In genomic region chr1:150931773-150932172, GRCh38 we compare ENCODE assay signal across 1 cellular context.
TF ChIP-seq lines count a peak whose summit lies in the region.

No MANE protein-coding gene starts in this region.

TF ChIP-seq in IMR-90, 13 proteins besides CTCF, POLR2A, EP300 and RAD21:
- TF ChIP-seq BHLHE40 (IDR thresholded peaks at IDR 0.05; ENCODE audit: low read depth, low read length): no peak
- TF ChIP-seq MXI1 (IDR thresholded peaks at IDR 0.05; ENCODE audit: borderline replicate concordance, low read depth, low read length): no peak
- TF ChIP-seq RCOR1 (IDR thresholded peaks at IDR 0.05; ENCODE audit: insufficient replicate concordance, low read length): no peak
- no peak for TF ChIP-seq ELK1 (IDR thresholded peaks at IDR 0.05; ENCODE audit: borderline replicate concordance, low read depth, low read length)
- no peak for TF ChIP-seq SMC3 (IDR thresholded peaks at IDR 0.05; ENCODE audit: low read depth, low read length)
- TF ChIP-seq FOS (IDR thresholded peaks at IDR 0.05; ENCODE audit: low read depth, low read length): no peak
- no peak for TF ChIP-seq NFE2L2 (IDR thresholded peaks at IDR 0.05; ENCODE audit: low read depth, low read length)
- TF ChIP-seq CHD1 (IDR thresholded peaks at IDR 0.05; ENCODE audit: low read depth, low read length): no peak
- TF ChIP-seq RFX5 (IDR thresholded peaks at IDR 0.05; ENCODE audit: low read depth, low read length): no peak
- no peak for TF ChIP-seq MAZ (IDR thresholded peaks at IDR 0.05; ENCODE audit: borderline replicate concordance, low read depth, low read length)
- TF ChIP-seq, protein P1, sequence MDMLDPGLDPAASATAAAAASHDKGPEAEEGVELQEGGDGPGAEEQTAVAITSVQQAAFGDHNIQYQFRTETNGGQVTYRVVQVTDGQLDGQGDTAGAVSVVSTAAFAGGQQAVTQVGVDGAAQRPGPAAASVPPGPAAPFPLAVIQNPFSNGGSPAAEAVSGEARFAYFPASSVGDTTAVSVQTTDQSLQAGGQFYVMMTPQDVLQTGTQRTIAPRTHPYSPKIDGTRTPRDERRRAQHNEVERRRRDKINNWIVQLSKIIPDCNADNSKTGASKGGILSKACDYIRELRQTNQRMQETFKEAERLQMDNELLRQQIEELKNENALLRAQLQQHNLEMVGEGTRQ (IDR thresholded peaks at IDR 0.05; ENCODE audit: low read depth, low read length): no peak
- TF ChIP-seq MAFK (IDR thresholded peaks at IDR 0.05; ENCODE audit: low read depth, low read length): no peak
- no peak for TF ChIP-seq CEBPB (IDR thresholded peaks at IDR 0.05; ENCODE audit: low read depth, low read length)
